ENCODE assay signal across 12 cellular contexts in genomic region chr17:41717408-41718286, GRCh38. TPM values are rescaled to one million over a fixed set of nuclear protein-coding genes. Genes with fewer than 3 reads are reported as not detected.
DNase-seq lines count a peak whose midpoint lies in the region; ATAC-seq and TF ChIP-seq lines count a peak whose summit lies in the region.
"Had no signal": no experiment of that assay in that cellular context is flagged by ENCODE, and none has a peak within 500 bp of the region (broad histone marks: within the 10 kb centered on the region; RNA-seq: fewer than 3 reads in every experiment).

No MANE protein-coding gene starts in this region.

- no peaks in the 10 kb centered on the region for H3K9me3 ChIP-seq in esophagus muscularis mucosa

- intact Hi-C loops in esophagus muscularis mucosa (cut with DNase I): no loop called here

- no peaks in the 10 kb centered on the region for H3K36me3 Mint-ChIP-seq in naive thymus-derived CD8-positive, alpha-beta T cell

- no peak for TF ChIP-seq CTCF in esophagus muscularis mucosa (IDR thresholded peaks at IDR 0.05)

- peak; percentile 33 for DNase-seq in DMS153 (lab: John Stamatoyannopoulos, UW)
- peak; percentile 65 for DNase-seq in M059J (ENCODE audit: low read depth)
- DNase-seq in astrocyte of the hippocampus (ENCODE audit: low read depth, low spot score): peak; percentile 44
- DNase-seq in naive thymus-derived CD8-positive, alpha-beta T cell: peak in 4 of 10 donors; percentile 13 to 63 (median 26)
- no peak for DNase-seq in esophagus muscularis mucosa (ENCODE audit: extremely low spot score)
- no peak for DNase-seq in COR-L47 (lab: John Stamatoyannopoulos, UW)
- DNase-seq: activated T-cell treated with anti-CD3 and anti-CD28 coated beads for 4 hours; stimulated activated CD4-positive, alpha-beta T cell treated with anti-CD3 and anti-CD28 coated beads, Interleukin-2, amount 100 ng/mL, for 48 hours had no signal

- TF ChIP-seq POLR2A in esophagus muscularis mucosa (IDR thresholded peaks at IDR 0.05; ENCODE audit: low read depth): no peak

- peak overlapping the region in 8 of 10 donors; percentile 21 to 75 (median 48) for H3K27ac Mint-ChIP-seq in naive thymus-derived CD8-positive, alpha-beta T cell

- H3K4me1 Mint-ChIP-seq in naive thymus-derived CD8-positive, alpha-beta T cell: peaks cover 0 to 14% (median 7%) of the 10 kb centered on the region in 4 donors

- H3K4me3 Mint-ChIP-seq in naive thymus-derived CD8-positive, alpha-beta T cell: peak overlapping the region in 2 of 10 donors; percentile 7 to 38

- no peak overlapping the region for H3K4me3 ChIP-seq in esophagus muscularis mucosa

- TF ChIP-seq EP300 in esophagus muscularis mucosa (IDR thresholded peaks at IDR 0.05): no peak

- no peaks in the 10 kb centered on the region for H3K9me3 Mint-ChIP-seq in naive thymus-derived CD8-positive, alpha-beta T cell

- H3K36me3 ChIP-seq in esophagus muscularis mucosa: no peaks in the 10 kb centered on the region

- H3K27me3 Mint-ChIP-seq in naive thymus-derived CD8-positive, alpha-beta T cell: peaks cover 5 to 12% (median 7%) of the 10 kb centered on the region in 5 donors

- no peak overlapping the region for H3K27ac ChIP-seq in esophagus muscularis mucosa (replicated peaks in 1 of 4)

- no peaks in the 10 kb centered on the region for H3K4me1 ChIP-seq in esophagus muscularis mucosa

- POLR2A ChIA-PET in naive thymus-derived CD8-positive, alpha-beta T cell (lab: Charles Lee): interaction anchor here (1.0 to 1.2 kb wide), 2 partner anchors 28 to 29 kb away, joined by 3 to 4 read pairs; partner anchors contain the start of gene EIF1

- ATAC-seq in naive thymus-derived CD8-positive, alpha-beta T cell: peak; percentile 87 to 97
- ATAC-seq in HG02588 (IDR thresholded peaks at IDR 0.05; ENCODE audit: unreplicated experiment) (no peak), HG03159 (IDR thresholded peaks at IDR 0.05; ENCODE audit: unreplicated experiment) (no peak)

- 75% methylated on average over 15 of the region's 15 CpGs for WGBS in esophagus muscularis mucosa

- peaks cover 0 to 2% (median 0%) of the 10 kb centered on the region in 4 donors for H3K27me3 ChIP-seq in esophagus muscularis mucosa

RNA-seq across cellular contexts. Expression of gene GAST, which starts 5.5 kb away (rescaled TPM):
- not detected in 2 replicates for total RNA-seq in M059J (2014; rRNA removed; shearing (Covaris generic))
- total RNA-seq in naive thymus-derived CD8-positive, alpha-beta T cell: not detected
- polyA plus RNA-seq in naive thymus-derived CD8-positive, alpha-beta T cell: not detected
- total RNA-seq in esophagus muscularis mucosa: not detected
- total RNA-seq: mucosa of gallbladder had no signal
- polyA plus RNA-seq: esophagus had no signal

RNA-seq across cellular contexts. Expression of gene HAP1, which starts 16.8 kb away (rescaled TPM):
- 0.05 and 0.07 TPM in 2 replicates for total RNA-seq in M059J (2014; rRNA removed; shearing (Covaris generic))
- under 1 TPM in 1 of 2 experiments, not detected in 1; 0.11 TPM for total RNA-seq in naive thymus-derived CD8-positive, alpha-beta T cell
- polyA plus RNA-seq in naive thymus-derived CD8-positive, alpha-beta T cell: not detected
- under 1 TPM in 1 of 4 donors, not detected in 3; 0.19 TPM for total RNA-seq in esophagus muscularis mucosa

RNA-seq across cellular contexts. Expression of gene EIF1, which starts 29.0 kb away (rescaled TPM):
- 54.4 and 64.1 TPM in 2 replicates for total RNA-seq in M059J (2014; rRNA removed; shearing (Covaris generic))
- 1,000 to 10,000 TPM; 1,007 to 1,051 TPM for total RNA-seq in naive thymus-derived CD8-positive, alpha-beta T cell
- polyA plus RNA-seq in naive thymus-derived CD8-positive, alpha-beta T cell: 1,000 to 10,000 TPM; 1,100 to 1,335 (median 1,160) TPM
- 100 to 1,000 TPM; 158 to 426 (median 207) TPM for total RNA-seq in esophagus muscularis mucosa

Comparison
In these comparisons a context has a peak if more than half of its experiments do, and no peak if none do; other contexts are left out.
1. DNase-seq: peak in DMS153 (single experiment), M059J (single experiment) and astrocyte of the hippocampus (single experiment); none in esophagus muscularis mucosa (single experiment) and COR-L47 (single experiment).
2. ATAC-seq: peak in naive thymus-derived CD8-positive, alpha-beta T cell (2 of 2); none in HG02588 (single experiment) and HG03159 (single experiment).